1 cellular context compared by ENCODE assay signal in genomic region chr3:150743508-150743907, GRCh38.
TF ChIP-seq lines count a peak whose summit lies in the region.

No MANE protein-coding gene starts in this region.

TF ChIP-seq in HCT116, 20 proteins besides CTCF, POLR2A, EP300 and RAD21:
- TF ChIP-seq FOSL1 (IDR thresholded peaks at IDR 0.05; ENCODE audit: low read depth): peak; percentile 37; the same call in 1 of the 2 replicates
- no peak for TF ChIP-seq CEBPB (IDR thresholded peaks at IDR 0.05; ENCODE audit: low read depth)
